ENCODE assay signal across 1 cellular context in the genomic region with DNA sequence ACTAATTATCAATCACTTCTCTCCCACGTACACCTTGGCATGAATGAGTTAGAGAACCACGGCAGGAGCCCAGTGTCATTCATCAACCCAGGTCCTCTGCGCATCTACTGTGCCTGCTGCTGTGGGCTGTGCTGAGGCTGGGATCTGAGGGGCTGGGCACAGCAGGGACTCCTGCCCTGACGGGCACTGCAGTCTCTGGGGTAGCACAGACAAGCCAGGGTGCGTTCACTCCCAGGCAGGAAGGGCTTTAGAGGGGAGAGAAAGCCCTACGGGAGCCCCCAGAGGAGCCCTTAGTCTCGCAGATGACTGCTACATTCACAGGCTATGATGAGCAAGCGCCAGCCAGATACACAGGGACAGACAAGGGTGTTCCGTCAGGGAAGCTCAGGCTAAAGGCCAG.
TF ChIP-seq lines count a peak whose summit lies in the region.

No MANE protein-coding gene starts in this region.

TF ChIP-seq in WTC11, 78 proteins besides CTCF, POLR2A, EP300 and RAD21 (continued from another document):
- TF ChIP-seq, protein P1, sequence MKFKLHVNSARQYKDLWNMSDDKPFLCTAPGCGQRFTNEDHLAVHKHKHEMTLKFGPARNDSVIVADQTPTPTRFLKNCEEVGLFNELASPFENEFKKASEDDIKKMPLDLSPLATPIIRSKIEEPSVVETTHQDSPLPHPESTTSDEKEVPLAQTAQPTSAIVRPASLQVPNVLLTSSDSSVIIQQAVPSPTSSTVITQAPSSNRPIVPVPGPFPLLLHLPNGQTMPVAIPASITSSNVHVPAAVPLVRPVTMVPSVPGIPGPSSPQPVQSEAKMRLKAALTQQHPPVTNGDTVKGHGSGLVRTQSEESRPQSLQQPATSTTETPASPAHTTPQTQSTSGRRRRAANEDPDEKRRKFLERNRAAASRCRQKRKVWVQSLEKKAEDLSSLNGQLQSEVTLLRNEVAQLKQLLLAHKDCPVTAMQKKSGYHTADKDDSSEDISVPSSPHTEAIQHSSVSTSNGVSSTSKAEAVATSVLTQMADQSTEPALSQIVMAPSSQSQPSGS (CRISPR knock-in tag; IDR thresholded peaks at IDR 0.05; ENCODE audit: borderline replicate concordance, low read depth): no peak
- no peak for TF ChIP-seq MXD4 (CRISPR knock-in tag; IDR thresholded peaks at IDR 0.05; ENCODE audit: borderline replicate concordance)
- no peak for TF ChIP-seq ZNF416 (CRISPR knock-in tag; IDR thresholded peaks at IDR 0.05)
TF ChIP-seq in WTC11: peak in this region for 0.
